In the genomic region with DNA sequence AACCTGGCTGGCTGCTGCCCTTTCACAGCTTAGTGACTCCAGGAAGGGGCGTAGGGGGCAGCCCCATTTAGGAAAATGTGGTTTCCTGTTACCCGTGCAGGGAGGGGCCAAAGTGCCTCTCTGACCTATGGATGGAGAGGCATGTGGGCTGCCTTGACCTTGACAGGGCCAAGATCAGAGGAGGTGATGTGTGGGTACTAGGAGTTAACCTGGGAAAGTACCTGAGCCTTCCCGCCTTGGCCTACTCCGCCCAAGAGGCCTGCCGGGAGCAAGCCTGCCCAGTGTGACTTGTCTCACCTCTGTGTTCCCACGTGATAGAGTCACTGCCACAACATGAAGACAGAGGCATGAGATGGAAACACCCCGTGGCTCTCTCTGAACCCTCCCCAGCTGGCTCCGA, we compare ENCODE assay signal across 11 cellular contexts. TPM values are rescaled to one million over a fixed set of nuclear protein-coding genes. Genes with fewer than 3 reads are reported as not detected.
A peak's percentile ranks its signal among the peaks of the same experiment; 100 is the strongest.
DNase-seq lines count a peak whose midpoint lies in the region; ATAC-seq, FAIRE-seq and TF ChIP-seq lines count a peak whose summit lies in the region.
"Had no signal": no experiment of that assay in that cellular context is flagged by ENCODE, and none has a peak within 500 bp of the region (broad histone marks: within the 10 kb centered on the region; RNA-seq: fewer than 3 reads in every experiment).

No MANE protein-coding gene starts in this region.

- CTCF ChIA-PET in A549 (lab: Yijun Ruan, JAX): no interaction called here

- DNase-seq in A549 (ENCODE audit: low read depth in 1 of 2, low spot score in 1 of 2): no peak
- no peak for DNase-seq in DND-41
- peak; percentile 45 for DNase-seq in activated CD4-positive, CD25-positive, alpha-beta regulatory T cell treated with anti-CD3 and anti-CD28 coated beads, Interleukin-2, amount 50 U/mL, for 72 hours
- DNase-seq in immature natural killer cell: peak; percentile 8 to 19 (median 17)
- no peak for DNase-seq in omental fat pad (ENCODE audit: low spot score)
- no peak for DNase-seq in ureter (ENCODE audit: low spot score)

- peaks cover 38 to 55% of the 10 kb centered on the region in 2 donors for H3K4me1 Mint-ChIP-seq in immature natural killer cell

- H3K4me1 ChIP-seq in A549 (peaks cover 50% of the 10 kb centered on the region), DND-41 (ENCODE audit: insufficient read depth, low read length) (no peaks in the 10 kb centered on the region)

- H3K27ac Mint-ChIP-seq in immature natural killer cell: peak overlapping the region in 3 of 6 donors; percentile 36 to 57 (median 43)

- peaks cover 96% of the 10 kb centered on the region for H4K20me1 ChIP-seq in DND-41 (ENCODE audit: insufficient read depth, low read length)

- 84% methylated on average over 5 of the region's 8 CpGs for WGBS in A549 (ENCODE audit: missing lambda C conversion rate)

- TF ChIP-seq RAD21 in A549 (conservative IDR thresholded peaks at IDR 0.05 in 1 of 2, IDR thresholded peaks at IDR 0.05 in 1 of 2): no peak

- TF ChIP-seq CTCF in A549 (IDR thresholded peaks at IDR 0.05) (no peak), DND-41 (IDR thresholded peaks at IDR 0.05; ENCODE audit: borderline replicate concordance, extremely low read depth, low read length, poor library complexity, severe bottlenecking) (no peak), omental fat pad (IDR thresholded peaks at IDR 0.05) (no peak)

- no peak for TF ChIP-seq POLR2A in A549 (IDR thresholded peaks at IDR 0.05; ENCODE audit: low read length)

- peaks cover 91% of the 10 kb centered on the region for H3K36me3 ChIP-seq in DND-41 (ENCODE audit: insufficient read depth, low read length)
- H3K36me3 ChIP-seq: pancreas had no signal

- peaks cover 96% of the 10 kb centered on the region for H3K79me2 ChIP-seq in DND-41 (ENCODE audit: insufficient read depth, low read length)

- H3K36me3 Mint-ChIP-seq in immature natural killer cell: no peaks in the 10 kb centered on the region

- FAIRE-seq in A549 (lab: Jason Lieb, UNC): no peak
- FAIRE-seq: D721Med, pancreas had no signal

- H3K4me2 ChIP-seq in A549 (no peak overlapping the region), DND-41 (ENCODE audit: insufficient read depth, low read length) (no peak overlapping the region)

- H3K9ac ChIP-seq in DND-41 (ENCODE audit: low read depth, low read length): no peak overlapping the region

- no peaks in the 10 kb centered on the region for H3K9me3 Mint-ChIP-seq in immature natural killer cell

- POLR2A ChIA-PET in A549 (lab: Yijun Ruan, JAX): no interaction called here

- ATAC-seq in A549 (no peak), DND-41 (ENCODE audit: insufficient read depth, low read depth) (no peak), GM21390 (IDR thresholded peaks at IDR 0.05; ENCODE audit: unreplicated experiment) (no peak), omental fat pad (ENCODE audit: low FRiP score) (no peak), GM18861 (IDR thresholded peaks at IDR 0.05; ENCODE audit: unreplicated experiment) (no peak)

- no peaks in the 10 kb centered on the region for H3K27me3 ChIP-seq in DND-41 (ENCODE audit: insufficient read depth, low read length, poor library complexity)
- H3K27me3 ChIP-seq: pancreas had no signal

- peak overlapping the region in 1 of 5 donors; percentile 21 for H3K4me3 Mint-ChIP-seq in immature natural killer cell

- no peak for TF ChIP-seq EP300 in A549 (IDR thresholded peaks at IDR 0.05)

- H3K4me3 ChIP-seq in A549: no peak overlapping the region
- no peak overlapping the region for H3K4me3 ChIP-seq in DND-41 (ENCODE audit: low read depth in 1 of 2, low read length in 2 of 2)
- H3K4me3 ChIP-seq: pancreas, SK-N-MC had no signal

- no peaks in the 10 kb centered on the region for H3K9me3 ChIP-seq in A549
- H3K9me3 ChIP-seq in DND-41 (ENCODE audit: insufficient read depth, low read length, severe bottlenecking): no peaks in the 10 kb centered on the region
- H3K9me3 ChIP-seq: pancreas had no signal

- H2AFZ ChIP-seq in DND-41 (ENCODE audit: low read depth, low read length): no peak overlapping the region

- H3K27ac ChIP-seq in A549 (peak overlapping the region; percentile 77; a peak in 5 of 6 replicates), DND-41 (ENCODE audit: low read length) (peak overlapping the region; percentile 17; the same call in 1 of the 2 replicates)
- H3K27ac ChIP-seq: pancreas, SK-N-MC had no signal

- H3K27me3 Mint-ChIP-seq in immature natural killer cell (ENCODE audit: low read depth in 3 of 3): peaks cover 0 to 3% (median 0%) of the 10 kb centered on the region in 3 donors

TF ChIP-seq in A549, 52 proteins besides CTCF, POLR2A, EP300 and RAD21:
- TF ChIP-seq ZC3H11A (IDR thresholded peaks at IDR 0.05) (no peak), TFCP2L1 (CRISPR knock-in tag; IDR thresholded peaks at IDR 0.05) (no peak), ZNF302 (CRISPR knock-in tag; IDR thresholded peaks at IDR 0.05) (no peak), POLR2AphosphoS2 (conservative IDR thresholded peaks at IDR 0.05; ENCODE audit: low read length) (no peak)

RNA-seq across cellular contexts. Expression of a gene that starts 33.4 kb away (rescaled TPM):
- polyA plus RNA-seq in A549 (2011; rRNA removed) (13.1 and 13.2 TPM in 2 replicates), A549 (2017; fragmentation: RNase III; extraction: RNeasy Plus Mini Kit Qiagen cat#74134 plus additional on column Dnase treatment) (6.0 to 8.1 TPM (median 7.7 TPM) in 3 replicates), immature natural killer cell (10 to 100 TPM in 1 of 3 donors, 1 to 10 TPM in 2; 3.5 to 23.0 (median 4.1) TPM)
- polyA plus RNA-seq in A549 (2012; cell fraction: cytosol; rRNA removed): 9.7 and 14.9 TPM in 2 replicates
- polyA plus RNA-seq in A549 (2012; cell fraction: nucleus; rRNA removed): 15.6 and 18.2 TPM in 2 replicates
- polyA minus RNA-seq in A549 (2011; rRNA and poly(A)+ RNA removed): 27.3 and 40.6 TPM in 2 replicates
- total RNA-seq in omental fat pad (10 to 100 TPM; 19.1 to 25.4 (median 19.5) TPM), ureter (34.9 TPM)

Comparison
In these comparisons a context has a peak if more than half of its experiments do, and no peak if none do; other contexts are left out.
1. DNase-seq: peak in activated CD4-positive, CD25-positive, alpha-beta regulatory T cell treated with anti-CD3 and anti-CD28 coated beads, Interleukin-2, amount 50 U/mL, for 72 hours (single experiment) and immature natural killer cell (3 of 3); none in A549 (0 of 2), DND-41 (single experiment), omental fat pad (single experiment) and ureter (single experiment).